ENCODE assay signal across 1 cellular context in the genomic region with DNA sequence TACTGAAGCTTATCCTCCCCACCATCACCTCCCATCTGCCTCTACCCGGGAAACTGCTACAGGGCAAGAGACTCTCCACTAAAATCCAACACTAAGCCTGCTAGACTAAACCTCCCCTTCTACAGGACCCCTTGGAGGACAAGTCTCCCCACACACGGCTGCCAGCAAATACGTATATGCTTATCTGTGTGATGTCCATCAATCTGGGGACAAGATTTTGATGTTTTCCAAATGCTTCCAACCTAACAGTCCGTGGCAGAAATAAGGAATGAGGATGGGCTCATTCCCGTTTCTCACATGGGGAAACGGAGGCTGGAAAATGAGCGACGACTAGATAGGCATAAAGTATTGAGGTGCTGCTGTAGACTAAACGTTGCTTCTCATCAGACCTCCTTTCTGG.
TF ChIP-seq lines count a peak whose summit lies in the region.

No MANE protein-coding gene starts in this region.

TF ChIP-seq in GM12878, 131 proteins besides CTCF, POLR2A, EP300 and RAD21 (continued from another document):
- no peak for TF ChIP-seq CREB1 (IDR thresholded peaks at IDR 0.05; ENCODE audit: low read depth)
